11 cellular contexts compared by ENCODE assay signal in the genomic region with DNA sequence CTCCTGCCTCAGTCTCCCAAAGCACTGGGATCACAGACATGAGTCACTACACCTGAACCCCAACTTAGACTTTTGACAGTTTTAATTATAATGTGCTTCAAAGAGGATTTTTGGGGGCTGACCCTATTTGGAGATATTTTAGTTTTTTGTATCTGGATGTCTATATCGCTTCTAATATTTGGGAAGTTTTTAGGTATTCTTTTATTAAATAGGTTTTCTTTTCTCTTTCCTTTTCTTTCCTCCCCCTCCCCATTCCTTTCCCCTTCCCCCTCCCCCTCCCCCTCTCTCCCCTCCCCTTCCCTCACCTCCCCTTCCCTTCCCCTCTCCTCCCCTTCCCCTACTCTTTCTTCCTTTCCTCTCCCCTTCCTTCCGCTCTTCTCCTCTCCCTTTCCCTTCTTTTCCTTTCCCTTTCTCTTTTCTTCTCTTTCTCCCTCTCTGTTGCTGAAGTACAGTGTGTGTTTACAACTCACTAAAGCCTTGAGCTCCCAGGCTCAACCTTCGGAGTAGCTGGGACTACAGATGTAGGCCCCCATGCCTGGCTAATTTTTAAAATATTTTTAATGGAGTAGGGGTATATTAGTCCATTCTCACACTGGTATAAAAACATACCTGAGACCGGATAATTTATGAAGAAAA. TPM values are rescaled to one million over a fixed set of nuclear protein-coding genes. Genes with fewer than 3 reads are reported as not detected.
"Had no signal": no experiment of that assay in that cellular context is flagged by ENCODE, and none has a peak within 500 bp of the region (broad histone marks: within the 10 kb centered on the region; RNA-seq: fewer than 3 reads in every experiment).

No MANE protein-coding gene starts in this region.

- H3K9ac ChIP-seq: GM23248 had no signal

- H3K4me1 ChIP-seq: HAP-1 had no signal

- DNase-seq: GM23248, GOT3, H7, H9, HCEC 1CT, HFFc6 had no signal

- H3K27ac ChIP-seq: GM23248 had no signal

- H3K4me2 ChIP-seq: GM23338 had no signal

- H3K4me3 ChIP-seq: GM23248, GM23338, HAP-1 had no signal

- FAIRE-seq: H1, H54 had no signal

- H3K36me3 ChIP-seq: HAP-1 had no signal

- H2AFZ ChIP-seq: GM23248, GM23338 had no signal

- ATAC-seq: GM23338, HCT116 had no signal

RNA-seq across cellular contexts. Expression of a gene that starts 24.4 kb away (rescaled TPM):
- total RNA-seq: GM23248, H7, HFFc6 had no signal
- polyA plus RNA-seq: GM23248 had no signal
